ENCODE assay signal across 13 cellular contexts in the genomic region with DNA sequence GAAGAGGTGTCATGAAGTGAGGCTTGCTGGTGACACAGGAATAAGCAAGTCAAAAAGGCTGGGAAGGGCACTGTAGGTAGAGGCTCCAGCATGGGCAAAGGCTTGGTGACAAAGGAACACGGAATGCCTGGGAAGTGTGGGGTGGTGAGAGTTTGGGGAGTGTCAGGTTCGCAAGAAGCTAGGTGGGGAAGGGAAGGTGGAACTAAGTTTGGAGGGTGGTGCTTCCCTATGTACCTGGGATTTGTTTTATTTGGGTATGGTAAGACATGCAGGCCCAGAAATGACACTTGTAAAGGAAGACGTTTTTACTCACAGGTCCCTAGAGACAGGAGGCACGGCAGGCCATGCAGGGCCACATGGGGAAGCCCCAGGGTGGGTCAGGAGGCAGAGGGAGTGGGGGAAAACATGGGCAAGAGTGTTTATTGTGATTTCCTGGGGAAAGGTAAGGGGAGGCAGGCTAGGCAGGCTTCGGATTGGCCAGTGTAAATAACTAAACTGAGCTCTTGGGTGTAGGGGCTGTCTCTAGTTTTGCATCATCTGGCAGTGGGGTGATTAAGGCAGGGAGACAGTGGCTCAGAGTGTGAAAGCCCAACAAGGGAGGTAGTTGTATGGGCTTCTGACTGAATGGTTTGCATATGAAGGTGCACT. TPM values are rescaled to one million over a fixed set of nuclear protein-coding genes. Genes with fewer than 3 reads are reported as not detected.
DNase-seq lines count a peak whose midpoint lies in the region; ATAC-seq, FAIRE-seq and TF ChIP-seq lines count a peak whose summit lies in the region.
"Had no signal": no experiment of that assay in that cellular context is flagged by ENCODE, and none has a peak within 500 bp of the region (broad histone marks: within the 10 kb centered on the region; RNA-seq: fewer than 3 reads in every experiment).

No MANE protein-coding gene starts in this region.

- no peak overlapping the region for H3K27ac ChIP-seq in SJCRH30

- no peaks in the 10 kb centered on the region for H3K36me3 ChIP-seq in SJCRH30

- TF ChIP-seq POLR2A in GM12892 (IDR thresholded peaks at IDR 0.05; ENCODE audit: low read depth, low read length), result no peak; the same call in 1 of the 2 replicates

- H3K4me3 ChIP-seq in SJCRH30, result no peak overlapping the region

- no peak for DNase-seq in GM12892 (ENCODE audit: insufficient read length)
- DNase-seq in KG1 (lab: John Stamatoyannopoulos, UW), result no peak
- no peak for DNase-seq in SK-N-DZ (ENCODE audit: low spot score)
- no peak for DNase-seq in NCI-H1417 (lab: John Stamatoyannopoulos, UW)
- no peak for DNase-seq in SJCRH30
- DNase-seq: activated gamma-delta T cell treated with Interleukin-2 at 50 U/mL for 16 hours, dermis blood vessel endothelial cell, NCI-H1694 treated with DMSO at 0.1 percent for 48 hours had no signal

- peak; percentile 84 for FAIRE-seq in GM12892 (lab: Jason Lieb, UNC)

- H3K27me3 ChIP-seq in SJCRH30, result no peaks in the 10 kb centered on the region

- H3K4me1 ChIP-seq in SJCRH30, result no peaks in the 10 kb centered on the region

- peak; percentile 96 for ATAC-seq in GM19452 (IDR thresholded peaks at IDR 0.05; ENCODE audit: unreplicated experiment)
- peak; percentile 90 for ATAC-seq in HG02852 (IDR thresholded peaks at IDR 0.05; ENCODE audit: unreplicated experiment)
- ATAC-seq in HG03521 (IDR thresholded peaks at IDR 0.05; ENCODE audit: unreplicated experiment), result peak; percentile 80

- no peaks in the 10 kb centered on the region for H3K9me3 ChIP-seq in SJCRH30 (replicated peaks)

RNA-seq across cellular contexts. Expression of a gene that starts 52.1 kb away (rescaled TPM):
- polyA plus RNA-seq in GM12892 (2012; ENCODE audit: missing spikeins), result 0.13 TPM
- not detected in 2 replicates for polyA plus RNA-seq in SK-N-DZ (2014; cell fraction: cytosol; rRNA removed)
- polyA plus RNA-seq in SK-N-DZ (2014; cell fraction: nucleus; rRNA removed), result not detected in 2 replicates
- not detected in 2 replicates for total RNA-seq in SJCRH30 (2014; rRNA removed; shearing (Covaris generic))
- total RNA-seq: G401, RPMI7951 had no signal
